ENCODE assay signal across 29 cellular contexts in genomic region chr6:77286541-77286940, GRCh38.
"Had no signal": no experiment of that assay in that cellular context is flagged by ENCODE, and none has a peak within 500 bp of the region (broad histone marks: within the 10 kb centered on the region; RNA-seq: fewer than 3 reads in every experiment).

No MANE protein-coding gene starts in this region.

- H3K79me2 ChIP-seq: parathyroid adenoma had no signal

- H3K36me3 ChIP-seq: neutrophil, spleen, suprapubic skin, tibial artery, transverse colon, upper lobe of right lung, uterus had no signal

- H3K27ac ChIP-seq: neutrophil, parathyroid adenoma, psoas muscle, skin epidermis, spleen, suprapubic skin, testis, tibial artery, transverse colon, upper lobe of right lung, uterus had no signal

- H3K4me2 ChIP-seq: smooth muscle cell had no signal

- H3K27me3 ChIP-seq: neutrophil, spleen, suprapubic skin, testis, tibial artery, transverse colon, upper lobe of right lung, uterus had no signal

- H3K4me1 ChIP-seq: parathyroid adenoma, psoas muscle, spleen, suprapubic skin, testis, tibial artery, transverse colon, upper lobe of right lung, uterus had no signal

- H3K9ac ChIP-seq: parathyroid adenoma had no signal

- ATAC-seq: naive thymus-derived CD8-positive, alpha-beta T cell; natural killer cell treated with Interleukin-12 subunit alpha and Interleukin-12 subunit beta and Interleukin-15 and Interleukin-18, amount 100 ng/mL, for 72 hours; psoas muscle; right cardiac atrium; sciatic nerve; stimulated activated memory B cell treated with anti-CD40 and anti-IgM and Interleukin-4, amounts not matched to agents 10 μg/mL and 1 μg/mL and 100 μg/mL, for 72 hours; stimulated activated naive CD8-positive, alpha-beta T cell treated with anti-CD3 and anti-CD28 coated beads, Interleukin-15, amount 100 ng/mL, for 72 hours; stimulated activated naive CD8-positive, alpha-beta T cell treated with anti-CD3 and anti-CD28 coated beads, Interleukin-15, Interleukin-2, amounts not matched to agents 100 U/mL and 50 U/mL, for 24 hours; upper lobe of right lung had no signal

- H2AFZ ChIP-seq: parathyroid adenoma had no signal

- H3K9me3 ChIP-seq: neutrophil, psoas muscle, suprapubic skin, testis, transverse colon, upper lobe of right lung, uterus had no signal

- DNase-seq: naive thymus-derived CD8-positive, alpha-beta T cell; nephron progenitor cell; nucleus accumbens; posterior cingulate gyrus; psoas muscle; right cardiac atrium; spleen; stimulated activated CD4-positive, alpha-beta T cell treated with anti-CD3 and anti-CD28 coated beads, Interleukin-12 subunit alpha, Interleukin-12 subunit beta, amount 100 ng/mL, for 4 hours; stimulated activated CD4-positive, alpha-beta T cell treated with anti-CD3 and anti-CD28 coated beads, Interleukin-1b, Interleukin-23, amount 100 ng/mL, for 48 hours; stimulated activated CD4-positive, alpha-beta T cell treated with anti-CD3 and anti-CD28 coated beads, Interleukin-4, amount 100 ng/mL, for 1 hour; stimulated activated CD4-positive, alpha-beta T cell treated with anti-CD3 and anti-CD28 coated beads, Interleukin-4, amount 100 ng/mL, for 4 hours; stimulated activated CD8-positive, alpha-beta memory T cell treated with anti-CD3 and anti-CD28 coated beads, Interleukin-4, amount 100 ng/mL, for 48 hours; stimulated activated naive CD4-positive, alpha-beta T cell; stimulated activated naive CD8-positive, alpha-beta T cell treated with anti-CD3 and anti-CD28 coated beads, Interleukin-15, amount 100 ng/mL, for 72 hours; stimulated activated naive CD8-positive, alpha-beta T cell treated with anti-CD3 and anti-CD28 coated beads, Interleukin-15, Interleukin-2, amounts not matched to agents 100 U/mL and 50 U/mL, for 24 hours; substantia nigra; testis; tibial artery; transverse colon; upper lobe of right lung; uterus had no signal

- H3K4me3 ChIP-seq: psoas muscle, skin epidermis, smooth muscle cell, spleen, suprapubic skin, testis, tibial artery, transverse colon, upper lobe of right lung, uterus had no signal
